26 cellular contexts compared by ENCODE assay signal in the genomic region with DNA sequence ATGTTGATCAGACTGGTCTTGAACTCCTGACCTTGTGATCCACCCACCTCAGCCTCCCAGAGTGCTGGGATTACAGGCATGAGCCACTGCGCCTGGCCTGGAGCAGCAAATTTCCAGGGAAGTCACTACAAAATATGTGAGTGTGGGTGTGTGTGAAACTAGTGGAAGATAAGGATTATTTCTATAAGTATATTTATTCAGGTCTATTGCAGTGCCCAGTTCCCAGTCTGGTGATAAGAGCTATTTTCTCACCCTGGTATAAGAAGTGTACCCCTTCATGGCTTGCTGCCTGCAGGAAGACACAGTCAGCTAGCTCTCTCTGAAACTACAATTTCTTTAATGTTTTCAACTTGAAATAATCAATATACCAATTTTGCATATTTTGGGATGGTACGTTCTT.
"Had no signal": no experiment of that assay in that cellular context is flagged by ENCODE, and none has a peak within 500 bp of the region (broad histone marks: within the 10 kb centered on the region; RNA-seq: fewer than 3 reads in every experiment).

No MANE protein-coding gene starts in this region.

- ATAC-seq: naive thymus-derived CD4-positive, alpha-beta T cell; natural killer cell; right cardiac atrium; stimulated activated effector memory CD8-positive, alpha-beta T cell treated with anti-CD3 and anti-CD28 coated beads, Interleukin-12 subunit alpha, Interleukin-12 subunit beta, amount 100 ng/mL, for 72 hours; stimulated activated naive B cell treated with anti-CD40 and anti-IgM and Interleukin-4, amounts not matched to agents 10 μg/mL and 1 μg/mL and 100 μg/mL, for 72 hours had no signal

- DNase-seq: naive thymus-derived CD4-positive, alpha-beta T cell; natural killer cell; occipital lobe; ovary; right cardiac atrium; right lobe of liver; sigmoid colon; small intestine; stimulated activated CD4-positive, alpha-beta T cell treated with anti-CD3 and anti-CD28 coated beads, Interleukin-15, amount 100 ng/mL, for 24 hours; stimulated activated CD4-positive, alpha-beta T cell treated with anti-CD3 and anti-CD28 coated beads, Interleukin-2, amount 100 ng/mL, for 24 hours; stimulated activated CD4-positive, alpha-beta T cell treated with anti-CD3 and anti-CD28 coated beads, Interleukin-2, amount 100 ng/mL, for 48 hours; stimulated activated CD4-positive, alpha-beta T cell treated with anti-CD3 and anti-CD28 coated beads, Interleukin-4, amount 100 ng/mL, for 24 hours; stimulated activated naive B cell treated with anti-CD40 and anti-IgM and Interleukin-4, amounts not matched to agents 10 μg/mL and 1 μg/mL and 100 μg/mL, for 72 hours; stimulated activated naive CD4-positive, alpha-beta T cell treated with Interleukin-2 at 50 U/mL for 16 hours; stomach; thyroid gland; trophoblast cell; upper lobe of left lung had no signal

- H3K9me3 Mint-ChIP-seq: natural killer cell, nephron, neural progenitor cell had no signal

- H3K4me2 ChIP-seq: neural progenitor cell had no signal

- H3K27me3 Mint-ChIP-seq: naive thymus-derived CD4-positive, alpha-beta T cell; stimulated activated naive B cell treated with anti-CD40 and anti-IgM and Interleukin-4, amounts not matched to agents 10 μg/mL and 1 μg/mL and 100 μg/mL, for 72 hours; stimulated activated naive CD8-positive, alpha-beta T cell treated with anti-CD3 and anti-CD28 coated beads, Interleukin-15, Interleukin-2, amounts not matched to agents 100 ng/mL and 50 ng/mL, for 24 hours had no signal

- H3K4me1 ChIP-seq: prostate gland, right lobe of liver, sigmoid colon, stomach, thyroid gland, tibial nerve, upper lobe of left lung, vagina had no signal

- H3K27me3 ChIP-seq: neural progenitor cell, ovary, right lobe of liver, sigmoid colon, stomach, thyroid gland, tibial nerve, upper lobe of left lung, vagina had no signal

- H3K4me3 Mint-ChIP-seq: naive thymus-derived CD4-positive, alpha-beta T cell; natural killer cell; nephron; neural progenitor cell; stimulated activated effector memory CD8-positive, alpha-beta T cell treated with anti-CD3 and anti-CD28 coated beads, Interleukin-12 subunit alpha, Interleukin-12 subunit beta, amount 100 ng/mL, for 72 hours; stimulated activated naive B cell treated with anti-CD40 and anti-IgM and Interleukin-4, amounts not matched to agents 10 μg/mL and 1 μg/mL and 100 μg/mL, for 72 hours; stimulated activated naive CD8-positive, alpha-beta T cell treated with anti-CD3 and anti-CD28 coated beads, Interleukin-15, Interleukin-2, amounts not matched to agents 100 ng/mL and 50 ng/mL, for 24 hours had no signal

- H3K27ac ChIP-seq: neural progenitor cell, ovary, prostate gland, right lobe of liver, sigmoid colon, stomach, thoracic aorta, thyroid gland, tibial nerve, upper lobe of left lung, vagina had no signal

- H3K4me1 Mint-ChIP-seq: naive thymus-derived CD4-positive, alpha-beta T cell; natural killer cell; nephron; neural progenitor cell; stimulated activated effector memory CD8-positive, alpha-beta T cell treated with anti-CD3 and anti-CD28 coated beads, Interleukin-12 subunit alpha, Interleukin-12 subunit beta, amount 100 ng/mL, for 72 hours had no signal

- H3K9me3 ChIP-seq: ovary, prostate gland, right lobe of liver, sigmoid colon, stomach, thoracic aorta, thyroid gland, tibial nerve, upper lobe of left lung, vagina had no signal

- H3K9ac ChIP-seq: neural progenitor cell had no signal

- H3K27ac Mint-ChIP-seq: naive thymus-derived CD4-positive, alpha-beta T cell; natural killer cell; nephron; neural progenitor cell; stimulated activated naive B cell treated with anti-CD40 and anti-IgM and Interleukin-4, amounts not matched to agents 10 μg/mL and 1 μg/mL and 100 μg/mL, for 72 hours; stimulated activated naive CD8-positive, alpha-beta T cell treated with anti-CD3 and anti-CD28 coated beads, Interleukin-15, Interleukin-2, amounts not matched to agents 100 ng/mL and 50 ng/mL, for 24 hours had no signal

- H2AFZ ChIP-seq: neural progenitor cell had no signal

- H3K36me3 ChIP-seq: neural progenitor cell, ovary, prostate gland, thoracic aorta had no signal

- H3K4me3 ChIP-seq: neural progenitor cell, ovary, prostate gland, right lobe of liver, sigmoid colon, stomach, thoracic aorta, thyroid gland, tibial nerve, upper lobe of left lung, vagina had no signal
